15 cellular contexts compared by ENCODE assay signal in genomic region chr14:99356031-99356430, GRCh38.
A peak's percentile ranks its signal among the peaks of the same experiment; 100 is the strongest.
DNase-seq lines count a peak whose midpoint lies in the region; ATAC-seq lines count a peak whose summit lies in the region.
"Had no signal": no experiment of that assay in that cellular context is flagged by ENCODE, and none has a peak within 500 bp of the region (broad histone marks: within the 10 kb centered on the region; RNA-seq: fewer than 3 reads in every experiment).

No MANE protein-coding gene starts in this region.

- intact Hi-C loops in posterior vena cava (cut with DNase I), result no loop called here

- H3K36me3 ChIP-seq in SJCRH30, result no peaks in the 10 kb centered on the region
- H3K36me3 ChIP-seq: HAP-1 had no signal

- DNase-seq in D341Med (ENCODE audit: low spot score) (peak; percentile 18), SJCRH30 (peak; percentile 44 to 50), posterior vena cava (ENCODE audit: low spot score) (peak; percentile 2), NOMO-1 treated with dmso at 0.1 percent for 144 hours (lab: John Stamatoyannopoulos, UW; ENCODE audit: unreplicated experiment) (no peak)
- DNase-seq in activated CD8-positive, alpha-beta memory T cell treated with anti-CD3 and anti-CD28 coated beads, Interleukin-2, amount 50 U/mL, for 48 hours, result no peak
- DNase-seq: C1 segment of cervical spinal cord; Calu3; CD4-positive, alpha-beta memory T cell; COR-L47; DMS153; DND-41; GOT3; HFFc6 had no signal

- H3K4me3 ChIP-seq in SJCRH30, result no peak overlapping the region
- H3K4me3 ChIP-seq: HAP-1 had no signal

- no peak for ATAC-seq in HG02870 (IDR thresholded peaks at IDR 0.05; ENCODE audit: unreplicated experiment)

- no peaks in the 10 kb centered on the region for H3K9me3 ChIP-seq in SJCRH30 (replicated peaks)
- H3K9me3 ChIP-seq: HAP-1 had no signal

- no peaks in the 10 kb centered on the region for H3K27me3 ChIP-seq in SJCRH30

- peaks cover 14% of the 10 kb centered on the region for H3K4me1 ChIP-seq in SJCRH30
- H3K4me1 ChIP-seq: HAP-1 had no signal

- peak overlapping the region; percentile 6; the same call in 1 of the 2 replicates for H3K27ac ChIP-seq in SJCRH30

Comparison
In these comparisons a context has a peak if more than half of its experiments do, and no peak if none do; other contexts are left out.
1. DNase-seq: peak in D341Med (single experiment), SJCRH30 (2 of 2) and posterior vena cava (single experiment); none in activated CD8-positive, alpha-beta memory T cell treated with anti-CD3 and anti-CD28 coated beads, Interleukin-2, amount 50 U/mL, for 48 hours (single experiment) and NOMO-1 treated with dmso at 0.1 percent for 144 hours (single experiment).